In the genomic region with DNA sequence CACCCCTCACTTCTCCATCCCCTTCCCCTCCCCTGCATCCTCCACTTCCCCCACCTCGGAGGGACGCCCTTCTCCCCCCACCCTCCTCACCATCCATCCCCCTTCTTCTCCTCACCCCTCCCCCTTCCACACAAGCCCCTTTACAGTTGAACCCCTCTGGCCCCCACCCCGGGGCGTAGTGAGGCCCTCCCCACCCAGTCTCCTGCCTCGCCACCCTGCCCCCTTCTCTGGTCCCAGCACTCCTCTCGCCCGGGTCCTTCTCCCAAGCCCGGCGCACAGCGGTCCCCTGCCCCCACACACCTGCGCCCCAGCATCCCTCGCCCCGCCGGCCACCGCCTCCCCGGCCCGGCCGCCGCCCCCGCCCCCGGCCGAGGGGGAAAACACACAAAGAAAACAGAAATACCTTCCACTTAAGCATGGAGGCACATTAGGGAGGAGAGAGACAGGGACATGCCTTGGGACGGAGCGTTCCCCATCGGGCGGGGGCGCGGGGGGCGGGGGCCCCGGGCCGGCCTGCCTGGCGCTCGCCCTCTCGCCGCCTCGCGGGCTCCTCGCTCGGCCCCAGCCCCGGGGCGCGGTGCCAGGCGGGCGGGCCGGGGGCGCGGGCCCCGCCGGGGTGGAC, we compare ENCODE assay signal across 8 cellular contexts. TPM values are rescaled to one million over a fixed set of nuclear protein-coding genes. Genes with fewer than 3 reads are reported as not detected.
A peak's percentile ranks its signal among the peaks of the same experiment; 100 is the strongest.
DNase-seq lines count a peak whose midpoint lies in the region; ATAC-seq and TF ChIP-seq lines count a peak whose summit lies in the region.

No MANE protein-coding gene starts in this region.

- H3K27ac ChIP-seq in hepatocyte (no peak overlapping the region), suprapubic skin (no peak overlapping the region)

- no peaks in the 10 kb centered on the region for H3K9me3 Mint-ChIP-seq in activated CD4-positive, alpha-beta T cell treated with anti-CD3 and anti-CD28 coated beads, Interleukin-2, amount 10 ng/mL, durations not matched to agents 24 days and 14 days

- no peaks in the 10 kb centered on the region for H3K79me2 ChIP-seq in hepatocyte

- H3K27me3 Mint-ChIP-seq in activated CD4-positive, alpha-beta T cell treated with anti-CD3 and anti-CD28 coated beads, Interleukin-2, amount 10 ng/mL, durations not matched to agents 24 days and 14 days, result peaks cover 71% of the 10 kb centered on the region
- H3K27me3 Mint-ChIP-seq in T-helper 17 cell, result peaks cover 61% of the 10 kb centered on the region

- no peak overlapping the region for H3K27ac Mint-ChIP-seq in activated CD4-positive, alpha-beta T cell treated with anti-CD3 and anti-CD28 coated beads, Interleukin-2, amount 10 ng/mL, durations not matched to agents 24 days and 14 days
- no peak overlapping the region for H3K27ac Mint-ChIP-seq in T-helper 17 cell

- peak overlapping the region; percentile 99 for H3K4me2 ChIP-seq in hepatocyte

- H3K4me3 ChIP-seq in hepatocyte, result peak overlapping the region; percentile 33
- peak overlapping the region; percentile 70 for H3K4me3 ChIP-seq in suprapubic skin

- H3K27me3 ChIP-seq in hepatocyte, result peaks cover 34% of the 10 kb centered on the region
- H3K27me3 ChIP-seq in suprapubic skin, result peaks cover 58% of the 10 kb centered on the region

- H2AFZ ChIP-seq in hepatocyte, result no peak overlapping the region

- H3K36me3 ChIP-seq in hepatocyte (replicated peaks; ENCODE audit: insufficient read depth, low read depth) (no peaks in the 10 kb centered on the region), suprapubic skin (no peaks in the 10 kb centered on the region)

- no peaks in the 10 kb centered on the region for H3K36me3 Mint-ChIP-seq in activated CD4-positive, alpha-beta T cell treated with anti-CD3 and anti-CD28 coated beads, Interleukin-2, amount 10 ng/mL, durations not matched to agents 24 days and 14 days (ENCODE audit: low read depth)
- H3K36me3 Mint-ChIP-seq in T-helper 17 cell (ENCODE audit: low read depth), result peaks cover 6% of the 10 kb centered on the region

- no peaks in the 10 kb centered on the region for H3K9me2 ChIP-seq in hepatocyte (replicated peaks; ENCODE audit: insufficient read depth)

- no peaks in the 10 kb centered on the region for H4K20me1 ChIP-seq in hepatocyte (ENCODE audit: insufficient read depth, poor library complexity, severe bottlenecking)

- TF ChIP-seq CTCF in hepatocyte (IDR thresholded peaks at IDR 0.05; ENCODE audit: poor library complexity) (no peak), suprapubic skin (IDR thresholded peaks at IDR 0.05) (no peak)

- DNase-seq in activated CD4-positive, alpha-beta T cell treated with anti-CD3 and anti-CD28 coated beads, Interleukin-2, amount 10 ng/mL, durations not matched to agents 24 days and 14 days, result no peak
- no peak for DNase-seq in activated CD4-positive, alpha-beta T cell treated with anti-CD3 and anti-CD28 coated beads for 1 hour
- DNase-seq in T-helper 17 cell (no peak), hepatocyte (ENCODE audit: low spot score) (peak; percentile 41), suprapubic skin (ENCODE audit: low spot score in 2 of 2) (no peak), NCI-H510A (lab: John Stamatoyannopoulos, UW) (no peak), left lobe of liver (ENCODE audit: low spot score) (no peak)

- TF ChIP-seq EP300 in suprapubic skin (IDR thresholded peaks at IDR 0.05), result no peak

- peak overlapping the region; percentile 80 for H3K4me3 Mint-ChIP-seq in activated CD4-positive, alpha-beta T cell treated with anti-CD3 and anti-CD28 coated beads, Interleukin-2, amount 10 ng/mL, durations not matched to agents 24 days and 14 days
- peak overlapping the region; percentile 81 for H3K4me3 Mint-ChIP-seq in T-helper 17 cell

- H3K4me1 ChIP-seq in hepatocyte (ENCODE audit: insufficient read depth), result peaks cover 22% of the 10 kb centered on the region
- H3K4me1 ChIP-seq in suprapubic skin, result peaks cover 50% of the 10 kb centered on the region

- WGBS in hepatocyte (ENCODE audit: low lambda C conversion rate, missing lambda C conversion rate), result 0% methylated on average over 21 of the region's 49 CpGs
- WGBS in suprapubic skin, result 3% methylated on average over 12 of the region's 49 CpGs

- intact Hi-C loops in activated CD4-positive, alpha-beta T cell treated with anti-CD3 and anti-CD28 coated beads, Interleukin-2, amount 10 ng/mL, durations not matched to agents 24 days and 14 days (cut with micrococcal nuclease), result no loop called here

- H3K4me1 Mint-ChIP-seq in activated CD4-positive, alpha-beta T cell treated with anti-CD3 and anti-CD28 coated beads, Interleukin-2, amount 10 ng/mL, durations not matched to agents 24 days and 14 days, result peaks cover 10% of the 10 kb centered on the region
- peaks cover 18% of the 10 kb centered on the region for H3K4me1 Mint-ChIP-seq in T-helper 17 cell

- no peak for ATAC-seq in T-helper 17 cell
- ATAC-seq in left lobe of liver, result no peak
- ATAC-seq in HG02852 (IDR thresholded peaks at IDR 0.05; ENCODE audit: unreplicated experiment), result no peak

- H3K9me3 ChIP-seq in T-helper 17 cell (ENCODE audit: control insufficient read depth, low read length, poor library complexity, severe bottlenecking) (no peaks in the 10 kb centered on the region), hepatocyte (ENCODE audit: low read depth) (no peaks in the 10 kb centered on the region), suprapubic skin (no peaks in the 10 kb centered on the region)

- no peak for TF ChIP-seq POLR2A in suprapubic skin (IDR thresholded peaks at IDR 0.05)

RNA-seq across cellular contexts. Expression of a gene that starts 0.4 kb away (rescaled TPM):
- total RNA-seq in activated CD4-positive, alpha-beta T cell treated with anti-CD3 and anti-CD28 coated beads, Interleukin-2, amount 10 ng/mL, durations not matched to agents 24 days and 14 days, result 0.21 and 0.26 TPM in 2 replicates
- total RNA-seq in T-helper 17 cell, result under 1 TPM; 0.26 to 0.52 TPM
- 0.90 and 1.4 TPM in 2 replicates for total RNA-seq in hepatocyte
- polyA plus RNA-seq in hepatocyte, result 0.82 and 1.2 TPM in 2 replicates
- total RNA-seq in suprapubic skin, result 10 to 100 TPM; 11.0 to 36.5 (median 17.4) TPM
- total RNA-seq in left lobe of liver, result 19.3 TPM
